In the genomic region with DNA sequence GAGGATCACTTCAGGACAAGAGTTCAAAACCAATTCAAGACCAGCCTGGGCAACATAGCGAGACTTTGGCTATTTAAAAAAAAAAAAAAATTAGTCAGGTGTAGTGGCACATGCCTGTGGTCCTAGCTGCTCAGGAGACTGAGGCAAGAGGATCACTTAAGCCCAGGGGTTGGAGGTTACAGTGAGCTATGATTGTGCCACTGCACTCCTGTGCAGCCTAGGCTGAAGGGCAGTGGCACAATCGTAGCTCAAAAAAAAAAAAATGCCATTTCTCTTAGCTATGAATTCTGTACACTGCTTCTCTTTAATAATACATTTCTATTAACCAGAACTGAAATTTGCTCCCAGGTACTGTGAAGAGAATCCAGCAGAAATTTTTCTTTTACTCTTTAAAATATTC, we compare ENCODE assay signal across 34 cellular contexts.
"Had no signal": no experiment of that assay in that cellular context is flagged by ENCODE, and none has a peak within 500 bp of the region (broad histone marks: within the 10 kb centered on the region; RNA-seq: fewer than 3 reads in every experiment).

No MANE protein-coding gene starts in this region.

- FAIRE-seq: astrocyte, bronchial epithelial cell had no signal

- H3K4me3 ChIP-seq: adrenal gland, ascending aorta, body of pancreas, breast epithelium, cardiac muscle cell had no signal

- H3K27ac ChIP-seq: adrenal gland, ascending aorta, body of pancreas, brain microvascular endothelial cell, breast epithelium, cardiac muscle cell had no signal

- DNase-seq: activated effector memory CD4-positive, alpha-beta T cell treated with anti-CD3 and anti-CD28 coated beads, Interleukin-2, amount 50 U/mL, for 16 hours; activated effector memory CD4-positive, alpha-beta T cell treated with Interleukin-2 at 50 U/mL for 16 hours; activated gamma-delta T cell; activated gamma-delta T cell treated with Interleukin-2 at 50 U/mL for 16 hours; activated naive CD4-positive, alpha-beta T cell; activated naive CD4-positive, alpha-beta T cell treated with anti-CD3 and anti-CD28 coated beads for 36 hours; activated naive CD4-positive, alpha-beta T cell treated with anti-CD3 and anti-CD28 coated beads, Interleukin-2, amount 10 ng/mL, durations not matched to agents 7 days and 5 days; activated naive CD4-positive, alpha-beta T cell treated with anti-CD3 and anti-CD28 coated beads, Interleukin-2, amount 50 U/mL, for 16 hours; activated naive CD4-positive, alpha-beta T cell treated with Interleukin-2 at 50 U/mL for 16 hours; activated naive CD8-positive, alpha-beta T cell treated with anti-CD3 and anti-CD28 coated beads for 36 hours; activated naive CD8-positive, alpha-beta T cell treated with anti-CD3 and anti-CD28 coated beads, Interleukin-2, amount 10 ng/mL, durations not matched to agents 7 days and 5 days; activated naive CD8-positive, alpha-beta T cell treated with anti-CD3 and anti-CD28 coated beads, Interleukin-2, amount 50 U/mL, for 24 hours; activated T-cell treated with anti-CD3 and anti-CD28 coated beads, Interleukin-2, amount 50 U/mL, for 1 hour; activated T-cell treated with anti-CD3 and anti-CD28 coated beads, Interleukin-2, amount 50 U/mL, for 24 hours; activated T-cell treated with anti-CD3 and anti-CD28 coated beads, Interleukin-2, amount 50 U/mL, for 4 hours; activated T-cell treated with anti-CD3 and anti-CD28 coated beads, Interleukin-2, amount 50 U/mL, for 48 hours; activated T-cell treated with anti-CD3 and anti-CD28 coated beads, Interleukin-2, amount 50 U/mL, for 72 hours; adrenal gland; amniotic stem cell; amygdala; anterior cingulate cortex; aorta; body of pancreas; brain microvascular endothelial cell; caudate nucleus; central memory CD4-positive, alpha-beta T cell; cerebellar nuclear complex had no signal

- H3K36me3 ChIP-seq: adrenal gland, brain microvascular endothelial cell, cardiac muscle cell had no signal

- H3K9me3 ChIP-seq: adrenal gland, body of pancreas had no signal

- H3K27me3 ChIP-seq: adrenal gland, ascending aorta, body of pancreas, brain microvascular endothelial cell, breast epithelium, cardiac muscle cell had no signal

- ATAC-seq: activated naive CD4-positive, alpha-beta T cell treated with anti-CD3 and anti-CD28 coated beads, Interleukin-2, amount 50 U/mL, for 72 hours; activated naive CD8-positive, alpha-beta T cell treated with anti-CD3 and anti-CD28 coated beads, Interleukin-2, amount 50 U/mL, for 24 hours; activated T-cell treated with anti-CD3 and anti-CD28 coated beads, Interleukin-2, amount 50 U/mL, for 4 hours; activated T-cell treated with anti-CD3 and anti-CD28 coated beads, Interleukin-2, amount 50 U/mL, for 72 hours; activated T-helper 17 cell treated with anti-CD3 and anti-CD28 coated beads, Interleukin-2, amount 50 U/mL, for 72 hours; body of pancreas had no signal

- H3K4me1 ChIP-seq: adrenal gland, ascending aorta, body of pancreas, breast epithelium had no signal
